8 cellular contexts compared by ENCODE assay signal in genomic region chr7:112204072-112204775, GRCh38. TPM values are rescaled to one million over a fixed set of nuclear protein-coding genes. Genes with fewer than 3 reads are reported as not detected.
A peak's percentile ranks its signal among the peaks of the same experiment; 100 is the strongest.
DNase-seq lines count a peak whose midpoint lies in the region; ATAC-seq and TF ChIP-seq lines count a peak whose summit lies in the region.

No MANE protein-coding gene starts in this region.

- H3K9me3 Mint-ChIP-seq in GM23338 (no peaks in the 10 kb centered on the region; the same call in 1 of the 3 replicates), T-cell (no peaks in the 10 kb centered on the region)

- H3K27me3 Mint-ChIP-seq in GM23338 (ENCODE audit: insufficient read depth, low read depth, poor library complexity) (peaks cover 3% of the 10 kb centered on the region), T-cell (peaks cover 37 to 44% of the 10 kb centered on the region in 2 donors)

- no peak overlapping the region for H2AFZ ChIP-seq in GM23338

- no peak for ATAC-seq in GM23338
- ATAC-seq in T-cell (replicated peaks in 1 of 4): no peak
- no peak for ATAC-seq in GM21619 (IDR thresholded peaks at IDR 0.05; ENCODE audit: unreplicated experiment)
- ATAC-seq in GM21723 (IDR thresholded peaks at IDR 0.05; ENCODE audit: unreplicated experiment): no peak

- H3K79me2 ChIP-seq in GM23338 (replicated peaks; ENCODE audit: insufficient read depth): peaks cover 90% of the 10 kb centered on the region

- H3K36me3 ChIP-seq in GM23338 (ENCODE audit: insufficient read depth): no peaks in the 10 kb centered on the region

- CTCF ChIA-PET in T-cell (lab: Charles Lee): no interaction called here

- no peak overlapping the region for H3K27ac ChIP-seq in GM23338 (ENCODE audit: low read depth)

- peaks cover 22% of the 10 kb centered on the region for H3K4me1 ChIP-seq in GM23338 (ENCODE audit: insufficient read depth)

- H3K36me3 Mint-ChIP-seq in GM23338 (ENCODE audit: low read depth) (no peaks in the 10 kb centered on the region; the same call in 1 of the 3 replicates), T-cell (no peaks in the 10 kb centered on the region)

- H3K4me3 ChIP-seq in GM23338 (peak overlapping the region; percentile 86), fibroblast of the aortic adventitia (ENCODE audit: low read depth, low read length) (peak overlapping the region; percentile 95)

- no peaks in the 10 kb centered on the region for H3F3A ChIP-seq in GM23338 (replicated peaks; ENCODE audit: low read depth)

- H4K20me1 ChIP-seq in GM23338 (replicated peaks; ENCODE audit: insufficient read depth): peaks cover 14% of the 10 kb centered on the region

- peaks cover 19% of the 10 kb centered on the region for H3K4me1 Mint-ChIP-seq in GM23338
- H3K4me1 Mint-ChIP-seq in T-cell: peaks cover 33 to 39% (median 35%) of the 10 kb centered on the region in 3 donors

- peak overlapping the region; percentile 92 for H3K4me2 ChIP-seq in GM23338

- H3K4me3 Mint-ChIP-seq in GM23338: peak overlapping the region; percentile 99
- peak overlapping the region; percentile 89 to 100 (median 96) for H3K4me3 Mint-ChIP-seq in T-cell

- H3K27me3 ChIP-seq in GM23338 (ENCODE audit: insufficient read depth): no peaks in the 10 kb centered on the region

- POLR2A ChIA-PET in T-cell (lab: Charles Lee): interaction anchor here in 1 of 2 donors (0.6 kb wide), 1 partner anchor 246 kb away, joined by 4 read pairs; the partner anchor contains the start of gene IFRD1

- H3K27ac Mint-ChIP-seq in GM23338 (no peak overlapping the region), T-cell (no peak overlapping the region)

- no peak for TF ChIP-seq CTCF in GM23338 (conservative IDR thresholded peaks at IDR 0.05; ENCODE audit: low read depth in 2 of 2)
- TF ChIP-seq CTCF in fibroblast of the aortic adventitia (IDR thresholded peaks at IDR 0.05; ENCODE audit: insufficient read depth, low read length): no peak

- no peaks in the 10 kb centered on the region for H3K9me2 ChIP-seq in GM23338 (ENCODE audit: insufficient read depth)

- peak; percentile 9 for DNase-seq in A172 (ENCODE audit: low spot score)
- peak; percentile 38 for DNase-seq in GM23338 (ENCODE audit: low spot score)
- no peak for DNase-seq in T-cell
- peak; percentile 39 for DNase-seq in fibroblast of the aortic adventitia (ENCODE audit: low read depth)
- peak; percentile 59 for DNase-seq in retina
- no peak for DNase-seq in Kasumi-1 (lab: John Stamatoyannopoulos, UW)

TF ChIP-seq in GM23338, 12 proteins besides CTCF, POLR2A, EP300 and RAD21 (continues in another document):
- TF ChIP-seq POLR2AphosphoS5 (IDR thresholded peaks at IDR 0.05; ENCODE audit: low read depth): no peak
- TF ChIP-seq ZNF114 (CRISPR knock-in tag; IDR thresholded peaks at IDR 0.05): no peak
- TF ChIP-seq ZNF331 (CRISPR knock-in tag; IDR thresholded peaks at IDR 0.05; ENCODE audit: low read depth): no peak
- TF ChIP-seq EZH2phosphoT487 (IDR thresholded peaks at IDR 0.05; ENCODE audit: unreplicated experiment): no peak
- TF ChIP-seq NANOG (IDR thresholded peaks at IDR 0.05; ENCODE audit: borderline replicate concordance): no peak
- no peak for TF ChIP-seq EZH2 (IDR thresholded peaks at IDR 0.05; ENCODE audit: low read depth, unreplicated experiment)
- TF ChIP-seq CREB1 (CRISPR knock-in tag; IDR thresholded peaks at IDR 0.05; ENCODE audit: low read depth): no peak
- no peak for TF ChIP-seq JUNB (IDR thresholded peaks at IDR 0.05; ENCODE audit: unreplicated experiment)
- TF ChIP-seq REST (IDR thresholded peaks at IDR 0.05; ENCODE audit: unreplicated experiment): no peak
- TF ChIP-seq ETS1 (IDR thresholded peaks at IDR 0.05): no peak

RNA-seq across cellular contexts. Expression of gene DOCK4, which starts 2.0 kb away (rescaled TPM):
- total RNA-seq in A172 (2014; rRNA removed; shearing (Covaris generic)): 5.6 and 7.2 TPM in 2 replicates
- total RNA-seq in GM23338 (2014; rRNA removed; shearing (Covaris generic)): 33.8 and 38.8 TPM in 2 replicates
- polyA plus RNA-seq in GM23338 (2016; fragmentation: Nextera tagmentation; extraction: Ambion mirVana): 6.3 and 6.8 TPM in 2 replicates
- 1 to 10 TPM in 2 of 5 donors, under 1 TPM in 3; 0.35 to 1.4 (median 0.85) TPM for total RNA-seq in T-cell
- total RNA-seq in fibroblast of the aortic adventitia (ENCODE audit: low replicate concordance): 7.6 and 25.9 TPM in 2 replicates

RNA-seq across cellular contexts. Expression of gene ZNF277, which starts 2.3 kb away (rescaled TPM):
- total RNA-seq in A172 (2014; rRNA removed; shearing (Covaris generic)): 20.6 and 30.9 TPM in 2 replicates
- total RNA-seq in GM23338 (2014; rRNA removed; shearing (Covaris generic)): 22.5 and 25.4 TPM in 2 replicates
- polyA plus RNA-seq in GM23338 (2016; fragmentation: Nextera tagmentation; extraction: Ambion mirVana): 28.9 and 30.0 TPM in 2 replicates
- total RNA-seq in T-cell (10 to 100 TPM; 26.6 to 31.4 (median 30.2) TPM), fibroblast of the aortic adventitia (ENCODE audit: low replicate concordance) (41.4 and 42.8 TPM in 2 replicates)

Comparison
In these comparisons a context has a peak if more than half of its experiments do, and no peak if none do; other contexts are left out.
1. DNase-seq: peak in A172 (single experiment), GM23338 (single experiment), fibroblast of the aortic adventitia (single experiment) and retina (single experiment); none in T-cell (0 of 34) and Kasumi-1 (0 of 2).